In the genomic region with DNA sequence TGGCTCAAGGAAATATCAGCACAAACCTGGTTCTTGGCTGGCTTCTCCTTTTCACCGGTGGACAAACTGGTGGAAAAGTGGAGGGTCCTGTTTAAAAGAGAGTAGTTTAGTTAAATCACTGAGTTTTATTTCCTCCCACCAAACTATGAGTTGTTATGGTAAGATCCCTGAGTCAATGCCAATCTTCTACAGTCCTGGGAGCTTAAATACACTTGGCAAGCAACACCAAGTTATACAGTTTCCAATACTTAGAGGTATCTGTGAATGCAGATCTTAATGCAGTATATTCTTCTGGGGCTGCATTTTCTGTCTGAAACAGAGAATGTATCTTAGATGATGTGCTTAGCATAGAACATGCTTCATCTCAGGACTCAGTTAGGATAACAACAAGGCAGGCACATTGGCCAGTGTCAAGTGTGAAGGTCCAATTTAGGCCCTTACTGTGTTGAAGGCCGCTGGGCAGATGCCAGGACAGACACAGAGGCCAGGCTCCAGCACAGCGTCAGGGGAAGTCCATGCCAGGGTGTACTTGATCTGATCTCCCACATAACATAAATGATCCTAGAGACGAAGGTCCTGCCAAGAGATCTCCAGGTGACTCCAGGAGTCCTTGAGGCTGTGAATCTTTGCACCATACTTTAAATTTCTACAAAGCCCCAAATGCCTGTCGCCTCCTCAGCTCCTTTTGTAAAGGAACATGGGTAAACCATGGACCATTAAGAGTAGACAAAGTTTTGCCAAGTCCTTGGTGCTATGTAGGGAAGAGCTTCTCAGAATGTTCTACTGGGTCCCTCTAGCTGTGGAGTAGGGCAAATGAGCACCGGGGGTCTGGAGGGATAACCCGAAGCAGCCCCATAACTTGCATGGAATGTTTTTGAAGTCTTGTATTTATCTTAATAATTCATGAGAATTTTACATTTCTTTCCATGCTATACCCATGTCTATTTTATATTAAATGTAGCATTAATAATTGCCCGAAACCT, we compare ENCODE assay signal across 14 cellular contexts.
DNase-seq lines count a peak whose midpoint lies in the region; ATAC-seq, FAIRE-seq and TF ChIP-seq lines count a peak whose summit lies in the region.
"Had no signal": no experiment of that assay in that cellular context is flagged by ENCODE, and none has a peak within 500 bp of the region (broad histone marks: within the 10 kb centered on the region; RNA-seq: fewer than 3 reads in every experiment).

No MANE protein-coding gene starts in this region.

- peak; percentile 38; the same call in 1 of the 3 replicates for ATAC-seq in HepG2
- no peak for ATAC-seq in natural killer cell treated with Interleukin-12 subunit alpha and Interleukin-12 subunit beta and Interleukin-15 and Interleukin-18, amount 100 ng/mL, for 72 hours
- ATAC-seq in GM19328 (IDR thresholded peaks at IDR 0.05; ENCODE audit: unreplicated experiment) = no peak
- ATAC-seq: Panc1 had no signal

- H3K9ac ChIP-seq in HepG2 (ENCODE audit: insufficient read depth, low read depth, low read length) (no peak overlapping the region), smooth muscle cell (ENCODE audit: low read depth) (no peak overlapping the region)

- H3K27ac ChIP-seq in HepG2 (ENCODE audit: extremely low read length, insufficient read depth, low read length) (no peak overlapping the region), smooth muscle cell (ENCODE audit: low read depth) (no peak overlapping the region)

- H2AFZ ChIP-seq in HepG2 (ENCODE audit: low read length) = no peak overlapping the region
- no peak overlapping the region for H2AFZ ChIP-seq in smooth muscle cell (ENCODE audit: low read depth)

- H3K27me3 Mint-ChIP-seq in CD14-positive monocyte (ENCODE audit: low read depth in 3 of 3) (peaks cover 0 to 7% (median 2%) of the 10 kb centered on the region in 3 donors), chondrocyte (ENCODE audit: low read depth) (no peaks in the 10 kb centered on the region)
- H3K27me3 Mint-ChIP-seq in activated naive CD4-positive, alpha-beta T cell treated with anti-CD3 and anti-CD28 coated beads for 36 hours (ENCODE audit: low read depth) = no peaks in the 10 kb centered on the region
- peaks cover 11 to 20% of the 10 kb centered on the region in 2 donors for H3K27me3 Mint-ChIP-seq in natural killer cell treated with Interleukin-12 subunit alpha and Interleukin-12 subunit beta and Interleukin-15 and Interleukin-18, amount 100 ng/mL, for 72 hours
- H3K27me3 Mint-ChIP-seq: activated B cell treated with CpG ODN at 0.5 μM for 24 hours had no signal

- no peak for TF ChIP-seq EP300 in HepG2 (IDR thresholded peaks at IDR 0.05; ENCODE audit: low read depth in 2 of 2, low read length in 2 of 2)
- no peak for TF ChIP-seq EP300 in HepG2 (CRISPR knock-in tag; IDR thresholded peaks at IDR 0.05; ENCODE audit: borderline replicate concordance)

- DNase-seq in CD14-positive monocyte (ENCODE audit: low spot score) (no peak), LHCN-M2 (ENCODE audit: low read depth) (peak; percentile 56), chondrocyte (ENCODE audit: low spot score) (no peak), HepG2 (ENCODE audit: low spot score) (no peak), smooth muscle cell (lab: John Stamatoyannopoulos, UW; ENCODE audit: unreplicated experiment) (no peak)
- no peak for DNase-seq in activated naive CD4-positive, alpha-beta T cell treated with anti-CD3 and anti-CD28 coated beads for 36 hours
- no peak for DNase-seq in natural killer cell treated with Interleukin-12 subunit alpha and Interleukin-12 subunit beta and Interleukin-15 and Interleukin-18, amount 100 ng/mL, for 72 hours (ENCODE audit: low spot score)
- DNase-seq: activated B cell treated with CpG ODN at 0.5 μM for 24 hours; activated effector memory CD4-positive, alpha-beta T cell treated with Interleukin-2 at 50 U/mL for 16 hours; CD8-positive, alpha-beta memory T cell; NCI-H1105; stimulated activated CD8-positive, alpha-beta memory T cell treated with anti-CD3 and anti-CD28 coated beads, Interleukin-4, amount 100 ng/mL, for 48 hours had no signal

- H3K79me2 ChIP-seq in HepG2 (ENCODE audit: insufficient read depth, low read length) = no peaks in the 10 kb centered on the region
- H3K79me2 ChIP-seq in smooth muscle cell (ENCODE audit: low read depth) = no peaks in the 10 kb centered on the region

- H3K4me3 ChIP-seq in HepG2 (replicated peaks in 1 of 3; ENCODE audit: insufficient read depth in 1 of 3, low read depth in 2 of 3, low read length in 3 of 3) = no peak overlapping the region
- no peak overlapping the region for H3K4me3 ChIP-seq in smooth muscle cell

- intact Hi-C loops in CD14-positive monocyte (cut with micrococcal nuclease) = loop anchor here in 1 of 2 donors (10.0 kb wide), 1 partner anchor 69 kb away; no protein-coding TSS in a partner anchor
- intact Hi-C loops in HepG2 (cut with micrococcal nuclease; ENCODE audit: unreplicated experiment) = no loop called here
- intact Hi-C loops in activated naive CD4-positive, alpha-beta T cell treated with anti-CD3 and anti-CD28 coated beads for 36 hours (cut with micrococcal nuclease) = no loop called here

- POLR2A ChIA-PET in HepG2 (lab: Yijun Ruan, JAX) = no interaction called here

- H3F3A ChIP-seq in smooth muscle cell (ENCODE audit: low read depth) = no peaks in the 10 kb centered on the region

- H3K27me3 ChIP-seq in HepG2 (ENCODE audit: control insufficient read depth in 1 of 2, insufficient read depth in 2 of 2, low read length in 2 of 2) (no peaks in the 10 kb centered on the region; a peak in 1 of 5 replicates), smooth muscle cell (ENCODE audit: low read depth) (no peaks in the 10 kb centered on the region)

- H3K4me1 Mint-ChIP-seq in CD14-positive monocyte = peaks cover 28% of the 10 kb centered on the region
- H3K4me1 Mint-ChIP-seq in chondrocyte (ENCODE audit: low read depth) = peaks cover 25% of the 10 kb centered on the region
- no peaks in the 10 kb centered on the region for H3K4me1 Mint-ChIP-seq in activated naive CD4-positive, alpha-beta T cell treated with anti-CD3 and anti-CD28 coated beads for 36 hours (ENCODE audit: low read depth)
- H3K4me1 Mint-ChIP-seq in natural killer cell treated with Interleukin-12 subunit alpha and Interleukin-12 subunit beta and Interleukin-15 and Interleukin-18, amount 100 ng/mL, for 72 hours (ENCODE audit: low read depth in 2 of 2) = no peaks in the 10 kb centered on the region
- H3K4me1 Mint-ChIP-seq: activated B cell treated with CpG ODN at 0.5 μM for 24 hours; CD8-positive, alpha-beta memory T cell had no signal

- TF ChIP-seq CTCF in CD14-positive monocyte (IDR thresholded peaks at IDR 0.05) = peak; percentile 7
- peak; percentile 62 for TF ChIP-seq CTCF in chondrocyte (IDR thresholded peaks at IDR 0.05)
- TF ChIP-seq CTCF in HepG2 (CRISPR knock-in tag; IDR thresholded peaks at IDR 0.05) = no peak
- TF ChIP-seq CTCF in smooth muscle cell (IDR thresholded peaks at IDR 0.05; ENCODE audit: borderline replicate concordance, insufficient read depth, poor library complexity, severe bottlenecking) = no peak

- H3K4me2 ChIP-seq in HepG2 (ENCODE audit: low read depth, low read length) = no peak overlapping the region
- H3K4me2 ChIP-seq in smooth muscle cell = no peak overlapping the region

- in situ Hi-C loops in HepG2 (cut with HindIII; ENCODE audit: extremely low pct_ligation_motif_present, low pct_unique_long_range_greater_than_20kb) = no loop called here

- H3K36me3 Mint-ChIP-seq in CD14-positive monocyte (peaks cover 0 to 13% of the 10 kb centered on the region in 2 donors), chondrocyte (ENCODE audit: low read depth) (no peaks in the 10 kb centered on the region)
- H3K36me3 Mint-ChIP-seq in activated naive CD4-positive, alpha-beta T cell treated with anti-CD3 and anti-CD28 coated beads for 36 hours (ENCODE audit: low read depth) = no peaks in the 10 kb centered on the region
- H3K36me3 Mint-ChIP-seq in natural killer cell treated with Interleukin-12 subunit alpha and Interleukin-12 subunit beta and Interleukin-15 and Interleukin-18, amount 100 ng/mL, for 72 hours = no peaks in the 10 kb centered on the region
- H3K36me3 Mint-ChIP-seq: CD8-positive, alpha-beta memory T cell had no signal

- WGBS in HepG2 (ENCODE audit: low lambda C conversion rate) = 26% methylated on average over 8 of the region's 8 CpGs
- 90% methylated on average over 8 of the region's 8 CpGs for whole genome bisulfite sequencing in smooth muscle cell (ENCODE audit: low lambda C conversion rate)

- FAIRE-seq in HepG2 (lab: Jason Lieb, UNC) = no peak

- CTCF ChIA-PET in HepG2 (lab: Yijun Ruan, JAX; ENCODE audit: low intra/inter-chr PET ratio, low total read pairs) = interaction anchor here (1.1 kb wide), 1 partner anchor 115 kb away, joined by 3 read pairs; no protein-coding TSS in a partner anchor
- CTCF ChIA-PET in activated naive CD4-positive, alpha-beta T cell treated with anti-CD3 and anti-CD28 coated beads for 36 hours (lab: Charles Lee) = interaction anchor here (0.6 to 3.0 kb wide), 10 partner anchors 10 to 176 kb away, joined by 3 to 10 read pairs (median 3); no protein-coding TSS in a partner anchor

- no TSS peak for BruUV-seq in HepG2 (replicated peaks; lab: Mats Ljungman, UMichigan)

- TF ChIP-seq RAD21 in HepG2 (CRISPR knock-in tag; IDR thresholded peaks at IDR 0.05) = no peak

- no peaks in the 10 kb centered on the region for H3K4me1 ChIP-seq in HepG2 (ENCODE audit: insufficient read depth, low read length)
- no peaks in the 10 kb centered on the region for H3K4me1 ChIP-seq in smooth muscle cell (ENCODE audit: low read depth)

- H3K27ac Mint-ChIP-seq in CD14-positive monocyte (peak overlapping the region in 2 of 7 donors; percentile 48 to 68), chondrocyte (ENCODE audit: unreplicated experiment) (no peak overlapping the region)
- H3K27ac Mint-ChIP-seq in activated naive CD4-positive, alpha-beta T cell treated with anti-CD3 and anti-CD28 coated beads for 36 hours = no peak overlapping the region
- H3K27ac Mint-ChIP-seq in natural killer cell treated with Interleukin-12 subunit alpha and Interleukin-12 subunit beta and Interleukin-15 and Interleukin-18, amount 100 ng/mL, for 72 hours = no peak overlapping the region
- H3K27ac Mint-ChIP-seq: activated B cell treated with CpG ODN at 0.5 μM for 24 hours; CD8-positive, alpha-beta memory T cell had no signal

- TF ChIP-seq POLR2A in HepG2 (IDR thresholded peaks at IDR 0.05; ENCODE audit: insufficient read depth in 1 of 2, low read depth in 2 of 2, low read length in 2 of 2) = no peak

- H3K9me3 Mint-ChIP-seq in CD14-positive monocyte (peaks cover 0 to 8% (median 0%) of the 10 kb centered on the region in 7 donors), chondrocyte (ENCODE audit: low read depth) (no peaks in the 10 kb centered on the region)
- no peaks in the 10 kb centered on the region for H3K9me3 Mint-ChIP-seq in activated naive CD4-positive, alpha-beta T cell treated with anti-CD3 and anti-CD28 coated beads for 36 hours
- H3K9me3 Mint-ChIP-seq in natural killer cell treated with Interleukin-12 subunit alpha and Interleukin-12 subunit beta and Interleukin-15 and Interleukin-18, amount 100 ng/mL, for 72 hours = no peaks in the 10 kb centered on the region
- H3K9me3 Mint-ChIP-seq: activated B cell treated with CpG ODN at 0.5 μM for 24 hours; CD8-positive, alpha-beta memory T cell had no signal

- H4K20me1 ChIP-seq in HepG2 (ENCODE audit: insufficient read depth, low read length) (no peaks in the 10 kb centered on the region), smooth muscle cell (ENCODE audit: low read depth) (no peaks in the 10 kb centered on the region)

- no peaks in the 10 kb centered on the region for H3K36me3 ChIP-seq in HepG2 (replicated peaks in 1 of 2; ENCODE audit: control insufficient read depth in 1 of 2, insufficient read depth in 2 of 2, low read length in 2 of 2)
- H3K36me3 ChIP-seq in smooth muscle cell (ENCODE audit: low read depth) = no peaks in the 10 kb centered on the region

- no peak overlapping the region for H3K4me3 Mint-ChIP-seq in CD14-positive monocyte
- H3K4me3 Mint-ChIP-seq in chondrocyte (ENCODE audit: unreplicated experiment) = peak overlapping the region; percentile 4
- H3K4me3 Mint-ChIP-seq in activated naive CD4-positive, alpha-beta T cell treated with anti-CD3 and anti-CD28 coated beads for 36 hours = no peak overlapping the region
- no peak overlapping the region for H3K4me3 Mint-ChIP-seq in natural killer cell treated with Interleukin-12 subunit alpha and Interleukin-12 subunit beta and Interleukin-15 and Interleukin-18, amount 100 ng/mL, for 72 hours
- H3K4me3 Mint-ChIP-seq: activated B cell treated with CpG ODN at 0.5 μM for 24 hours; CD8-positive, alpha-beta memory T cell had no signal

- H3K9me3 ChIP-seq in HepG2 (ENCODE audit: low read length) (no peaks in the 10 kb centered on the region), smooth muscle cell (replicated peaks; ENCODE audit: low read depth) (no peaks in the 10 kb centered on the region)

Comparison
In these comparisons a context has a peak if more than half of its experiments do, and no peak if none do; other contexts are left out.
1. CTCF ChIP-seq: peak in CD14-positive monocyte (single experiment) and chondrocyte (single experiment); none in HepG2 (single experiment) and smooth muscle cell (single experiment).